In the genomic region with DNA sequence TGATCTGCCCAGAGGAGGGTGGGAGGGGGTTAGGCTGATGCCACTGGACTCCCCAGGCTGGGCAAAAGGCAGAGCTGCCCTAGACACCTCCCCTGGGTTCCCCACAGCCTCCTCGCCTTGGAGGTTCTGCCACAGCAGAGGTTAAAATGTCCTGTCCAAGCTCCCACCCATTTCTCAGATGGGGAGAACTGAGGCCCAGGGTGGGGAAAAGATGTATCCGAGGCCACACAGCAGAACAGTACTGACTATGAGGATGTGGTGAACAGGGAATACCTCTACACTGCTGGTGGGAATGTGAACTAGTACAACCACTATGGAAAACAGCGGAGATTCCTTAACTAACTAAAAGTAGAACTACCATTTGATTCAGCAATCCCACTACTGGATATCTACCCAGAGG, we compare ENCODE assay signal across 20 cellular contexts. TPM values are rescaled to one million over a fixed set of nuclear protein-coding genes. Genes with fewer than 3 reads are reported as not detected.
"Had no signal": no experiment of that assay in that cellular context is flagged by ENCODE, and none has a peak within 500 bp of the region (broad histone marks: within the 10 kb centered on the region; RNA-seq: fewer than 3 reads in every experiment).

No MANE protein-coding gene starts in this region.

RNA-seq across cellular contexts. Expression of gene SPDYE1, which starts 31.3 kb away (rescaled TPM):
- total RNA-seq: hepatocyte, kidney, kidney epithelial cell, left cardiac atrium, left colon, left lobe of liver, left lung, left ventricle myocardium inferior, left ventricle myocardium superior, liver, lower lobe of right lung, lung microvascular endothelial cell, mesenteric fat pad, mesothelial cell of epicardium, mucosa of descending colon, mucosa of gallbladder, myocyte had no signal
- polyA plus RNA-seq: keratinocyte, lung, mammary epithelial cell had no signal
